Comparison of ENCODE assay signal across 10 cellular contexts in genomic region chr9:123745933-123746332, GRCh38.
"Had no signal": no experiment of that assay in that cellular context is flagged by ENCODE, and none has a peak within 500 bp of the region (broad histone marks: within the 10 kb centered on the region; RNA-seq: fewer than 3 reads in every experiment).

No MANE protein-coding gene starts in this region.

- DNase-seq: GM23248, GOT3, H7, H9, HCEC 1CT, HFFc6 had no signal

- H3K27ac ChIP-seq: GM23248 had no signal

- H3K36me3 ChIP-seq: HAP-1 had no signal

- FAIRE-seq: H1 had no signal

- H3K9ac ChIP-seq: GM23248 had no signal

- H3K4me3 ChIP-seq: GM23248, GM23338, HAP-1 had no signal

- H2AFZ ChIP-seq: GM23248, GM23338 had no signal

- H3K4me2 ChIP-seq: GM23338 had no signal

- ATAC-seq: GM23338, HCT116 had no signal

- H3K9me3 ChIP-seq: HAP-1 had no signal
